ENCODE assay signal across 8 cellular contexts in genomic region chr9:78439192-78439865, GRCh38.
A peak's percentile ranks its signal among the peaks of the same experiment; 100 is the strongest.
DNase-seq lines count a peak whose midpoint lies in the region; ATAC-seq, FAIRE-seq and TF ChIP-seq lines count a peak whose summit lies in the region.

No MANE protein-coding gene starts in this region.

- peaks cover 9% of the 10 kb centered on the region for H3K4me1 ChIP-seq in astrocyte (ENCODE audit: insufficient read depth, low read length)

- no peaks in the 10 kb centered on the region for H4K20me1 ChIP-seq in astrocyte (ENCODE audit: insufficient read depth, low read length)

- peaks cover 13% of the 10 kb centered on the region for H3K27me3 Mint-ChIP-seq in astrocyte (ENCODE audit: low read depth, unreplicated experiment)

- no peaks in the 10 kb centered on the region for H3K9me3 ChIP-seq in astrocyte (ENCODE audit: insufficient read depth, low read depth, low read length)

- FAIRE-seq in astrocyte (lab: Jason Lieb, UNC) = peak; percentile 76

- peak; percentile 90 for ATAC-seq in HG02642 (IDR thresholded peaks at IDR 0.05; ENCODE audit: poor library complexity, unreplicated experiment)

- H3K36me3 ChIP-seq in GM06990 (ENCODE audit: control insufficient read depth, insufficient read depth, low read length) (no peaks in the 10 kb centered on the region), astrocyte (ENCODE audit: insufficient read depth, low read length) (no peaks in the 10 kb centered on the region)

- H3K27me3 ChIP-seq in GM06990 (replicated peaks; ENCODE audit: control insufficient read depth, insufficient read depth, low read length) (no peaks in the 10 kb centered on the region; the same call in none of the 2 replicates), astrocyte (ENCODE audit: insufficient read depth, low read length) (no peaks in the 10 kb centered on the region)

- no peaks in the 10 kb centered on the region for H3K36me3 Mint-ChIP-seq in astrocyte (ENCODE audit: low read depth, unreplicated experiment)

- H3K4me2 ChIP-seq in astrocyte (ENCODE audit: low read length) = peak overlapping the region; percentile 84

- H3K9ac ChIP-seq in astrocyte (ENCODE audit: low read length) = peak overlapping the region; percentile 34

- H3K79me2 ChIP-seq in astrocyte (ENCODE audit: insufficient read depth, low read length) = no peaks in the 10 kb centered on the region

- H3K4me3 ChIP-seq in GM06990 (replicated peaks; ENCODE audit: low read depth, low read length) (no peak overlapping the region), astrocyte (ENCODE audit: insufficient read depth, low read depth, low read length) (peak overlapping the region; percentile 50)

- H3K9me3 Mint-ChIP-seq in astrocyte (ENCODE audit: unreplicated experiment) = peaks cover 6% of the 10 kb centered on the region

- peak; percentile 41 for DNase-seq in GM06990 (ENCODE audit: extremely low read depth, insufficient read length)
- DNase-seq in NCI-H128 (lab: John Stamatoyannopoulos, UW; ENCODE audit: unreplicated experiment) = peak; percentile 62
- DNase-seq in T-helper 2 cell = peak; percentile 15 to 61 (median 39)
- peak; percentile 79 for DNase-seq in astrocyte (ENCODE audit: low read depth)
- peak; percentile 81 for DNase-seq in hepatic stellate cell (ENCODE audit: low spot score)
- peak; percentile 96 for DNase-seq in retina
- DNase-seq in cortex of kidney (lab: John Stamatoyannopoulos, UW) = no peak

- H2AFZ ChIP-seq in astrocyte (ENCODE audit: low read depth, low read length) = peak overlapping the region; percentile 76

- peak; percentile 97 for TF ChIP-seq CTCF in GM06990 (IDR thresholded peaks at IDR 0.05; ENCODE audit: insufficient read depth, low read length, poor library complexity, severe bottlenecking)
- TF ChIP-seq CTCF in astrocyte (IDR thresholded peaks at IDR 0.05; ENCODE audit: insufficient read depth, low read depth, low read length) = peak; percentile 95

- peak overlapping the region; percentile 42 for H3K4me3 Mint-ChIP-seq in astrocyte (ENCODE audit: unreplicated experiment)

- no peak overlapping the region for H3K27ac Mint-ChIP-seq in astrocyte (ENCODE audit: unreplicated experiment)

- peaks cover 11% of the 10 kb centered on the region for H3K4me1 Mint-ChIP-seq in astrocyte (ENCODE audit: low read depth, unreplicated experiment)

- no peak overlapping the region for H3K27ac ChIP-seq in astrocyte (ENCODE audit: low read depth, low read length)
